ENCODE assay signal across 33 cellular contexts in the genomic region with DNA sequence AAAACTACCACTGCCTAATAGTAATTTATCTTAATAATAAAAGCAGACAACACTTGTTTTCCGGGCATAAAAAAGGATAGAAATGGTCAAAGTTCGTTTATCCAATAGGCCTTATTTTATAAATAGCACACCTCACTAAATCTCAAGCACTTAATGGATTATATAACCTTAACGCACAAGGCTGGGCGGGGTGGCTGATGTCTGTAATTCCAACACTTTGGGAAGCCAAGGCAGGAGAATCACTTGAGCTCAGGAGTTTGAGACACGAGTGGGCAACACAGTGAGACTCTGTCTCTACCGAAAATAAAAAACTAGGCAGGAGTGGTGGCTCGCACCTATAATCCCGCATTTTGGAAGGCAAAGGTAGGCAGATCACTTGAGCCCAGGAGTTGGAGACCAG.
"Had no signal": no experiment of that assay in that cellular context is flagged by ENCODE, and none has a peak within 500 bp of the region (broad histone marks: within the 10 kb centered on the region; RNA-seq: fewer than 3 reads in every experiment).

No MANE protein-coding gene starts in this region.

- H3K27me3 ChIP-seq: MG63, Peyer's patch had no signal

- DNase-seq: activated B cell treated with CpG ODN at 0.5 μM for 24 hours; activated CD4-positive, alpha-beta memory T cell treated with anti-CD3 and anti-CD28 coated beads for 36 hours; activated CD4-positive, alpha-beta T cell treated with anti-CD3 and anti-CD28 coated beads for 4 hours; activated CD4-positive, alpha-beta T cell treated with anti-CD3 and anti-CD28 coated beads, Interleukin-2, amount 50 U/mL, for 1 hour; activated CD4-positive, CD25-positive, alpha-beta regulatory T cell treated with anti-CD3 and anti-CD28 coated beads, Interleukin-2, amount 50 U/mL, for 72 hours; activated CD8-positive, alpha-beta memory T cell treated with anti-CD3 and anti-CD28 coated beads, Interleukin-2, amount 50 U/mL, for 4 hours; activated effector memory CD4-positive, alpha-beta T cell treated with Interleukin-2 at 50 U/mL for 16 hours; activated naive CD4-positive, alpha-beta T cell treated with anti-CD3 and anti-CD28 coated beads, Interleukin-2, amount 10 ng/mL, durations not matched to agents 7 days and 5 days; activated naive CD8-positive, alpha-beta T cell treated with anti-CD3 and anti-CD28 coated beads, Interleukin-2, amount 50 U/mL, for 24 hours; activated T-cell treated with anti-CD3 and anti-CD28 coated beads for 4 hours; activated T-cell treated with anti-CD3 and anti-CD28 coated beads, Interleukin-2, amount 50 U/mL, for 4 hours; anterior cingulate cortex; Kasumi-1; KG1; MG63; NCI-H1048; NCI-H1436; NCI-H1694; NCI-H1930; NCI-H524; NK-92 treated with Interleukin-12 subunit alpha and Interleukin-12 subunit beta, amount 100 ng/mL, for 24 hours; PC-3; Peyer's patch; RPMI8226; SIG-M5; SW 1271; T-helper 1 cell; T-helper 2 cell; T-helper 9 cell had no signal

- H3K4me3 ChIP-seq: MG63, Peyer's patch had no signal

- H3K27ac Mint-ChIP-seq: activated B cell treated with CpG ODN at 0.5 μM for 24 hours; activated CD4-positive, alpha-beta memory T cell treated with anti-CD3 and anti-CD28 coated beads for 36 hours; activated naive CD4-positive, alpha-beta T cell treated with anti-CD3 and anti-CD28 coated beads, Interleukin-2, amount 10 ng/mL, durations not matched to agents 7 days and 5 days; activated naive CD8-positive, alpha-beta T cell; activated naive CD8-positive, alpha-beta T cell treated with anti-CD3 and anti-CD28 coated beads, Interleukin-2, amount 50 U/mL, for 24 hours; activated T-helper 1 cell treated with anti-CD3 and anti-CD28 coated beads, Interleukin-12 subunit alpha, Interleukin-12 subunit beta, Interleukin-2, Interleukin-4 antibody, amounts not matched to agents 30 ng/mL and 10 ng/mL and 1 ng/mL, durations not matched to agents 14 hours and 24 hours and 36 hours had no signal

- H3K27ac ChIP-seq: Peyer's patch had no signal

- H3K9me3 ChIP-seq: MG63, Peyer's patch had no signal

- H3K4me3 Mint-ChIP-seq: activated B cell treated with CpG ODN at 0.5 μM for 24 hours; activated CD4-positive, alpha-beta memory T cell treated with anti-CD3 and anti-CD28 coated beads for 36 hours; activated naive CD4-positive, alpha-beta T cell treated with anti-CD3 and anti-CD28 coated beads, Interleukin-2, amount 10 ng/mL, durations not matched to agents 7 days and 5 days; activated naive CD8-positive, alpha-beta T cell; activated naive CD8-positive, alpha-beta T cell treated with anti-CD3 and anti-CD28 coated beads, Interleukin-2, amount 50 U/mL, for 24 hours; activated T-cell treated with anti-CD3 and anti-CD28 coated beads, Interleukin-2, amount 50 U/mL, for 4 hours; activated T-helper 1 cell treated with anti-CD3 and anti-CD28 coated beads, Interleukin-12 subunit alpha, Interleukin-12 subunit beta, Interleukin-2, Interleukin-4 antibody, amounts not matched to agents 30 ng/mL and 10 ng/mL and 1 ng/mL, durations not matched to agents 14 hours and 24 hours and 36 hours; brain; IgD-negative memory B cell had no signal

- H3K27me3 Mint-ChIP-seq: activated B cell treated with CpG ODN at 0.5 μM for 24 hours; activated CD4-positive, alpha-beta memory T cell treated with anti-CD3 and anti-CD28 coated beads for 36 hours; activated naive CD4-positive, alpha-beta T cell treated with anti-CD3 and anti-CD28 coated beads, Interleukin-2, amount 10 ng/mL, durations not matched to agents 7 days and 5 days; activated naive CD8-positive, alpha-beta T cell; activated naive CD8-positive, alpha-beta T cell treated with anti-CD3 and anti-CD28 coated beads, Interleukin-2, amount 50 U/mL, for 24 hours; brain; IgD-negative memory B cell had no signal

- ATAC-seq: activated naive CD8-positive, alpha-beta T cell treated with anti-CD3 and anti-CD28 coated beads, Interleukin-2, amount 50 U/mL, for 24 hours; activated T-cell treated with anti-CD3 and anti-CD28 coated beads, Interleukin-2, amount 50 U/mL, for 4 hours; PC-3 had no signal

- H3K9me3 Mint-ChIP-seq: activated B cell treated with CpG ODN at 0.5 μM for 24 hours; activated CD4-positive, alpha-beta memory T cell treated with anti-CD3 and anti-CD28 coated beads for 36 hours; activated naive CD4-positive, alpha-beta T cell treated with anti-CD3 and anti-CD28 coated beads, Interleukin-2, amount 10 ng/mL, durations not matched to agents 7 days and 5 days; activated naive CD8-positive, alpha-beta T cell treated with anti-CD3 and anti-CD28 coated beads, Interleukin-2, amount 50 U/mL, for 24 hours; activated T-cell treated with anti-CD3 and anti-CD28 coated beads, Interleukin-2, amount 50 U/mL, for 4 hours; activated T-helper 1 cell treated with anti-CD3 and anti-CD28 coated beads, Interleukin-12 subunit alpha, Interleukin-12 subunit beta, Interleukin-2, Interleukin-4 antibody, amounts not matched to agents 30 ng/mL and 10 ng/mL and 1 ng/mL, durations not matched to agents 14 hours and 24 hours and 36 hours; IgD-negative memory B cell had no signal

- H3K4me1 ChIP-seq: Peyer's patch had no signal
